Comparison of ENCODE assay signal across 23 cellular contexts in the genomic region with DNA sequence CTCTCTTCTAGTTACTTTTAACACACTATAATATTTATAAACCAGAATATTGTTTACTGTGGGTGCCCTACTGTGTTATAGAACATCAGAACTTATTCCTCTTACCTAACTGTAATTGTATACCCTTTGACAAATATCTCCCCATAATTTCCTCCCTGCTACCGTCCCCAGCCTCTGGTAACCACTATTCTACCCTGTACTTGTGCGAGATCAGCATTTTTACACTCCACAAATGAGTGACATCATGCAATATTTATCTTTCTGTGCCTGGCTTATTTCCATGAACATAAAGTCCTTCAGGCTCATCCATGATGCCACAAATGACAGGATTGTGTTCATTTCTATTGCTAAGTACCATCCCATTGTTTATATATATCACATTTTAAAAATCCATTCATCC.
"Had no signal": no experiment of that assay in that cellular context is flagged by ENCODE, and none has a peak within 500 bp of the region (broad histone marks: within the 10 kb centered on the region; RNA-seq: fewer than 3 reads in every experiment).

No MANE protein-coding gene starts in this region.

- ATAC-seq: activated CD4-positive, CD25-positive, alpha-beta regulatory T cell treated with anti-CD3 and anti-CD28 coated beads, Interleukin-2, amount 50 U/mL, for 24 hours; activated CD8-positive, alpha-beta T cell treated with anti-CD3 and anti-CD28 coated beads for 36 hours; activated T-cell treated with anti-CD3 and anti-CD28 coated beads, Interleukin-2, amount 50 U/mL, for 72 hours; body of pancreas; SK-N-SH treated with all-trans-retinoic acid at 6 μM for 48 hours had no signal

- DNase-seq: activated CD4-positive, alpha-beta T cell treated with anti-CD3 and anti-CD28 coated beads for 4 hours; activated CD8-positive, alpha-beta memory T cell treated with anti-CD3 and anti-CD28 coated beads, Interleukin-2, amount 50 U/mL, for 4 hours; activated CD8-positive, alpha-beta T cell treated with anti-CD3 and anti-CD28 coated beads for 36 hours; activated T-cell treated with anti-CD3 and anti-CD28 coated beads, Interleukin-2, amount 50 U/mL, for 72 hours; aorta; body of pancreas; MM.1S; NCI-H1105; NCI-H1436; NCI-H1694 treated with DMSO at 0.1 percent for 48 hours; NCI-H2029 treated with DMSO at 0.1 percent for 48 hours; NCI-H345; NCI-H524; NCI-H774; NK-92 treated with Interleukin-12 subunit alpha and Interleukin-12 subunit beta, amount 100 ng/mL, for 24 hours; SHP77; SW 1271 had no signal

- H3K27ac Mint-ChIP-seq: activated CD8-positive, alpha-beta T cell treated with anti-CD3 and anti-CD28 coated beads for 36 hours; activated naive CD4-positive, alpha-beta T cell treated with anti-CD3 and anti-CD28 coated beads, Interleukin-2, amount 50 U/mL, for 24 hours; activated T-cell treated with anti-CD3 and anti-CD28 coated beads, Interleukin-2, amount 50 U/mL, for 72 hours; activated T-helper 2 cell treated with anti-CD3 and anti-CD28 coated beads, Interferon-gamma antibody, Interleukin-2, Interleukin-4, amounts not matched to agents 10 μg/mL and 5 μg/mL and 100 μg/mL, durations not matched to agents 14 hours and 24 hours and 36 hours had no signal

- H3K4me1 Mint-ChIP-seq: central memory CD8-positive, alpha-beta T cell had no signal

- H3K27me3 Mint-ChIP-seq: activated CD8-positive, alpha-beta T cell treated with anti-CD3 and anti-CD28 coated beads for 36 hours; activated naive CD4-positive, alpha-beta T cell treated with anti-CD3 and anti-CD28 coated beads, Interleukin-2, amount 50 U/mL, for 24 hours; central memory CD8-positive, alpha-beta T cell had no signal

- H3K9me3 ChIP-seq: body of pancreas, SJSA1 had no signal

- H3K4me3 Mint-ChIP-seq: activated CD8-positive, alpha-beta T cell treated with anti-CD3 and anti-CD28 coated beads for 36 hours; activated naive CD4-positive, alpha-beta T cell treated with anti-CD3 and anti-CD28 coated beads, Interleukin-2, amount 50 U/mL, for 24 hours; activated T-cell treated with anti-CD3 and anti-CD28 coated beads, Interleukin-2, amount 50 U/mL, for 72 hours; central memory CD8-positive, alpha-beta T cell had no signal
